1 cellular context compared by ENCODE assay signal in genomic region chr2:137847443-137847842, GRCh38.
TF ChIP-seq lines count a peak whose summit lies in the region.

No MANE protein-coding gene starts in this region.

TF ChIP-seq in GM23338, 12 proteins besides CTCF, POLR2A, EP300 and RAD21 (continued from another document):
- TF ChIP-seq REST (IDR thresholded peaks at IDR 0.05; ENCODE audit: unreplicated experiment) (no peak), ZNF114 (CRISPR knock-in tag; IDR thresholded peaks at IDR 0.05) (no peak), ZNF331 (CRISPR knock-in tag; IDR thresholded peaks at IDR 0.05; ENCODE audit: low read depth) (no peak), ETS1 (IDR thresholded peaks at IDR 0.05) (no peak), ZNF462 (CRISPR knock-in tag; IDR thresholded peaks at IDR 0.05) (no peak), POLR2AphosphoS5 (IDR thresholded peaks at IDR 0.05; ENCODE audit: low read depth) (no peak), JUNB (IDR thresholded peaks at IDR 0.05; ENCODE audit: unreplicated experiment) (no peak), NANOG (IDR thresholded peaks at IDR 0.05; ENCODE audit: borderline replicate concordance) (no peak), CREB1 (CRISPR knock-in tag; IDR thresholded peaks at IDR 0.05; ENCODE audit: low read depth) (no peak), EZH2phosphoT487 (IDR thresholded peaks at IDR 0.05; ENCODE audit: unreplicated experiment) (no peak)
